In the genomic region with DNA sequence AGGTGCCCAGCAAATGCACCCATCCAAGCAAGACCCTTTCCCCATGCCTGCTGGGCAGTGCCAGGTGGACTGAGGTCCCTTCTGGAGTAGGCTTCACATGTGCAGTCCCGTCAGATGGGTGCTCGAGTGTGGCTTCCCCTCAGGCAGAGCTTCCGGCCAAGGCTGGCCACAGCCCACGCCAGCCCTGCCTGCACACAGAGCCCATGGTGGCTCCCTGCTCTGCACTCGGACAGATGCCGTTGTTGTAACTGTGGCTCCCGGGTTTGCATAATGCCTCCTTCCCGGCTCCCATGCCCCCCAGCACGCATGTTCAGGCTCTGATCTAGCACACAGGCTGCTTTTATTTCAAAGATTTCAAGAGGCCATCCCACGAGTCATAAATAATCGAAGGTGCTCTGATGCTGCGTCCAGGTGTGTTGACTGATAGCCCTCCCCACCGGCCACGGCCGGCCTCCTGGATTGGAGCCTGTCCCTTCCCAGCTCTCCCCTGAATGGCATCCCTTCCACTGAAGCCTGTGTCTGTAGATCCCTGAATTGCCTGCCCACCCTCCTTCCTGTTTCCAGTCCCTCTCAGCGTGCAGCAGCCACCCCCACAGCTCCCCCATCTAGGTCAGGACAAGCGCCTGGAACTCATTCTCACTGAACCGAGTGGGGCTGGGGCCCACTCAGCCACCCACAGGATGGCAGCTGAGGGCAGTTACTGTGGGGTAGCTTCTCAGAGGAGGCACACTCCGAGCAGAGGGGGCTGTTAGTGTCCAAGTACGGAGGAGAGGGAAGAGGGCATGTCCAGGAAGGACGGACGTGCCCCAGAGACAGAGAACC, we compare ENCODE assay signal across 1 cellular context.
A peak's percentile ranks its signal among the peaks of the same experiment; 100 is the strongest.
TF ChIP-seq lines count a peak whose summit lies in the region.

No MANE protein-coding gene starts in this region.

TF ChIP-seq in K562, 482 proteins besides CTCF, POLR2A, EP300 and RAD21 (continued from another document):
- TF ChIP-seq, protein P1, sequence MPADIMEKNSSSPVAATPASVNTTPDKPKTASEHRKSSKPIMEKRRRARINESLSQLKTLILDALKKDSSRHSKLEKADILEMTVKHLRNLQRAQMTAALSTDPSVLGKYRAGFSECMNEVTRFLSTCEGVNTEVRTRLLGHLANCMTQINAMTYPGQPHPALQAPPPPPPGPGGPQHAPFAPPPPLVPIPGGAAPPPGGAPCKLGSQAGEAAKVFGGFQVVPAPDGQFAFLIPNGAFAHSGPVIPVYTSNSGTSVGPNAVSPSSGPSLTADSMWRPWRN (IDR thresholded peaks at IDR 0.05; ENCODE audit: low read depth) = no peak
- TF ChIP-seq LARP7 (IDR thresholded peaks at IDR 0.05) = no peak
- no peak for TF ChIP-seq XRCC5 (IDR thresholded peaks at IDR 0.05; ENCODE audit: low read depth, low read length)
- 0 out of 2 replicates have a peak, but pooled peaks have one; percentile 30 for TF ChIP-seq ETV1 (tag; conservative IDR thresholded peaks at IDR 0.05; ENCODE audit: low read depth)
- no peak for TF ChIP-seq HNRNPUL1 (IDR thresholded peaks at IDR 0.05; ENCODE audit: low read length)
- TF ChIP-seq E2F3 (CRISPR knock-in tag; IDR thresholded peaks at IDR 0.05) = no peak
- TF ChIP-seq ZNF41 (CRISPR knock-in tag; conservative IDR thresholded peaks at IDR 0.05) = no peak
- TF ChIP-seq POU5F1 (IDR thresholded peaks at IDR 0.05; ENCODE audit: borderline replicate concordance, low read depth, low read length, partially characterized antibody) = no peak
- no peak for TF ChIP-seq KAT7 (CRISPR knock-in tag; IDR thresholded peaks at IDR 0.05; ENCODE audit: borderline replicate concordance)
- no peak for TF ChIP-seq POLR2AphosphoS5 (IDR thresholded peaks at IDR 0.05; ENCODE audit: control insufficient read depth, insufficient read depth, low read depth, low read length)
- no peak for TF ChIP-seq TGIF2 (CRISPR knock-in tag; IDR thresholded peaks at IDR 0.05)
- TF ChIP-seq BCOR (IDR thresholded peaks at IDR 0.05) = no peak
- no peak for TF ChIP-seq PHB (CRISPR knock-in tag; IDR thresholded peaks at IDR 0.05)
- no peak for TF ChIP-seq RFX1 (IDR thresholded peaks at IDR 0.05)
- TF ChIP-seq CC2D1A (IDR thresholded peaks at IDR 0.05) = no peak
- TF ChIP-seq, protein P2, sequence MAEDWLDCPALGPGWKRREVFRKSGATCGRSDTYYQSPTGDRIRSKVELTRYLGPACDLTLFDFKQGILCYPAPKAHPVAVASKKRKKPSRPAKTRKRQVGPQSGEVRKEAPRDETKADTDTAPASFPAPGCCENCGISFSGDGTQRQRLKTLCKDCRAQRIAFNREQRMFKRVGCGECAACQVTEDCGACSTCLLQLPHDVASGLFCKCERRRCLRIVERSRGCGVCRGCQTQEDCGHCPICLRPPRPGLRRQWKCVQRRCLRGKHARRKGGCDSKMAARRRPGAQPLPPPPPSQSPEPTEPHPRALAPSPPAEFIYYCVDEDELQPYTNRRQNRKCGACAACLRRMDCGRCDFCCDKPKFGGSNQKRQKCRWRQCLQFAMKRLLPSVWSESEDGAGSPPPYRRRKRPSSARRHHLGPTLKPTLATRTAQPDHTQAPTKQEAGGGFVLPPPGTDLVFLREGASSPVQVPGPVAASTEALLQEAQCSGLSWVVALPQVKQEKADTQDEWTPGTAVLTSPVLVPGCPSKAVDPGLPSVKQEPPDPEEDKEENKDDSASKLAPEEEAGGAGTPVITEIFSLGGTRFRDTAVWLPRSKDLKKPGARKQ (CRISPR knock-in tag; IDR thresholded peaks at IDR 0.05) = no peak
- TF ChIP-seq ZNF431 (CRISPR knock-in tag; IDR thresholded peaks at IDR 0.05) = no peak
- TF ChIP-seq HNRNPL (IDR thresholded peaks at IDR 0.05; ENCODE audit: low read depth, low read length) = no peak
- TF ChIP-seq XRCC4 (IDR thresholded peaks at IDR 0.05; ENCODE audit: extremely low read depth, insufficient read depth, insufficient read length) = no peak
- no peak for TF ChIP-seq SRSF1 (IDR thresholded peaks at IDR 0.05; ENCODE audit: low read depth, low read length)
- no peak for TF ChIP-seq PHTF2 (CRISPR knock-in tag; IDR thresholded peaks at IDR 0.05)
- TF ChIP-seq COPS2 (conservative IDR thresholded peaks at IDR 0.05) = no peak
- no peak for TF ChIP-seq NR2F6 (CRISPR knock-in tag; IDR thresholded peaks at IDR 0.05)
- TF ChIP-seq GATAD2B (IDR thresholded peaks at IDR 0.05; ENCODE audit: borderline replicate concordance) = no peak
- no peak for TF ChIP-seq MIER1 (IDR thresholded peaks at IDR 0.05; ENCODE audit: low read depth)
- TF ChIP-seq ZNF124 (CRISPR knock-in tag; IDR thresholded peaks at IDR 0.05) = no peak
- TF ChIP-seq ZNF12 (CRISPR knock-in tag; IDR thresholded peaks at IDR 0.05) = no peak
- TF ChIP-seq NCOA2 (IDR thresholded peaks at IDR 0.05; ENCODE audit: partially characterized antibody in 2 of 2) = no peak
- TF ChIP-seq RBM25 (IDR thresholded peaks at IDR 0.05; ENCODE audit: low read depth, low read length, severe bottlenecking) = no peak
- TF ChIP-seq, protein P3, sequence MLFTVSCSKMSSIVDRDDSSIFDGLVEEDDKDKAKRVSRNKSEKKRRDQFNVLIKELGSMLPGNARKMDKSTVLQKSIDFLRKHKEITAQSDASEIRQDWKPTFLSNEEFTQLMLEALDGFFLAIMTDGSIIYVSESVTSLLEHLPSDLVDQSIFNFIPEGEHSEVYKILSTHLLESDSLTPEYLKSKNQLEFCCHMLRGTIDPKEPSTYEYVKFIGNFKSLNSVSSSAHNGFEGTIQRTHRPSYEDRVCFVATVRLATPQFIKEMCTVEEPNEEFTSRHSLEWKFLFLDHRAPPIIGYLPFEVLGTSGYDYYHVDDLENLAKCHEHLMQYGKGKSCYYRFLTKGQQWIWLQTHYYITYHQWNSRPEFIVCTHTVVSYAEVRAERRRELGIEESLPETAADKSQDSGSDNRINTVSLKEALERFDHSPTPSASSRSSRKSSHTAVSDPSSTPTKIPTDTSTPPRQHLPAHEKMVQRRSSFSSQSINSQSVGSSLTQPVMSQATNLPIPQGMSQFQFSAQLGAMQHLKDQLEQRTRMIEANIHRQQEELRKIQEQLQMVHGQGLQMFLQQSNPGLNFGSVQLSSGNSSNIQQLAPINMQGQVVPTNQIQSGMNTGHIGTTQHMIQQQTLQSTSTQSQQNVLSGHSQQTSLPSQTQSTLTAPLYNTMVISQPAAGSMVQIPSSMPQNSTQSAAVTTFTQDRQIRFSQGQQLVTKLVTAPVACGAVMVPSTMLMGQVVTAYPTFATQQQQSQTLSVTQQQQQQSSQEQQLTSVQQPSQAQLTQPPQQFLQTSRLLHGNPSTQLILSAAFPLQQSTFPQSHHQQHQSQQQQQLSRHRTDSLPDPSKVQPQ (CRISPR knock-in tag; IDR thresholded peaks at IDR 0.05; ENCODE audit: borderline replicate concordance) = no peak
- TF ChIP-seq TBL1XR1 (IDR thresholded peaks at IDR 0.05; ENCODE audit: low read length in 2 of 2) = no peak
- TF ChIP-seq ZNF408 (CRISPR knock-in tag; IDR thresholded peaks at IDR 0.05; ENCODE audit: low read depth) = no peak
- no peak for TF ChIP-seq ZZZ3 (IDR thresholded peaks at IDR 0.05)
